1 cellular context compared by ENCODE assay signal in the genomic region with DNA sequence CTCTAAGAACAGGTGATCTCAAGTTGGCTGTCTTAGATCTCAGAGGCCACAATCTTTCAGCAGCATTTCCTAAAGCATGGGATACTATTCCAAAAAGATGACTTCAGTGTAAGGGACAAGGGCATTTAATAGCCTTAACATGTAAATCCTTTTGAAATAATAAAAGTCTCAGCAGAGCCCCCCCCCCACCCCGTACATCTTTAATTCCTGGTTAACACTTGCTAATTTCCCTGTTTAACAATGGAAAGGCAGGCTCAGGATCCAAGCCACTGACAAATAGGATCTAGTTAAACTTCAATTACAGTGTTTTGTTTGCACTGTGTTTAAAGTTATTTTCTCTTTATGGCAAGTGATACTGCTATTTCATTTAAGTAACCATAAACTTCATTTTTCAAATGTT.
TF ChIP-seq lines count a peak whose summit lies in the region.

No MANE protein-coding gene starts in this region.

TF ChIP-seq in H1, 55 proteins besides CTCF, POLR2A, EP300 and RAD21:
- TF ChIP-seq JUND (IDR thresholded peaks at IDR 0.05; ENCODE audit: low read length) = no peak
- TF ChIP-seq, protein P1, sequence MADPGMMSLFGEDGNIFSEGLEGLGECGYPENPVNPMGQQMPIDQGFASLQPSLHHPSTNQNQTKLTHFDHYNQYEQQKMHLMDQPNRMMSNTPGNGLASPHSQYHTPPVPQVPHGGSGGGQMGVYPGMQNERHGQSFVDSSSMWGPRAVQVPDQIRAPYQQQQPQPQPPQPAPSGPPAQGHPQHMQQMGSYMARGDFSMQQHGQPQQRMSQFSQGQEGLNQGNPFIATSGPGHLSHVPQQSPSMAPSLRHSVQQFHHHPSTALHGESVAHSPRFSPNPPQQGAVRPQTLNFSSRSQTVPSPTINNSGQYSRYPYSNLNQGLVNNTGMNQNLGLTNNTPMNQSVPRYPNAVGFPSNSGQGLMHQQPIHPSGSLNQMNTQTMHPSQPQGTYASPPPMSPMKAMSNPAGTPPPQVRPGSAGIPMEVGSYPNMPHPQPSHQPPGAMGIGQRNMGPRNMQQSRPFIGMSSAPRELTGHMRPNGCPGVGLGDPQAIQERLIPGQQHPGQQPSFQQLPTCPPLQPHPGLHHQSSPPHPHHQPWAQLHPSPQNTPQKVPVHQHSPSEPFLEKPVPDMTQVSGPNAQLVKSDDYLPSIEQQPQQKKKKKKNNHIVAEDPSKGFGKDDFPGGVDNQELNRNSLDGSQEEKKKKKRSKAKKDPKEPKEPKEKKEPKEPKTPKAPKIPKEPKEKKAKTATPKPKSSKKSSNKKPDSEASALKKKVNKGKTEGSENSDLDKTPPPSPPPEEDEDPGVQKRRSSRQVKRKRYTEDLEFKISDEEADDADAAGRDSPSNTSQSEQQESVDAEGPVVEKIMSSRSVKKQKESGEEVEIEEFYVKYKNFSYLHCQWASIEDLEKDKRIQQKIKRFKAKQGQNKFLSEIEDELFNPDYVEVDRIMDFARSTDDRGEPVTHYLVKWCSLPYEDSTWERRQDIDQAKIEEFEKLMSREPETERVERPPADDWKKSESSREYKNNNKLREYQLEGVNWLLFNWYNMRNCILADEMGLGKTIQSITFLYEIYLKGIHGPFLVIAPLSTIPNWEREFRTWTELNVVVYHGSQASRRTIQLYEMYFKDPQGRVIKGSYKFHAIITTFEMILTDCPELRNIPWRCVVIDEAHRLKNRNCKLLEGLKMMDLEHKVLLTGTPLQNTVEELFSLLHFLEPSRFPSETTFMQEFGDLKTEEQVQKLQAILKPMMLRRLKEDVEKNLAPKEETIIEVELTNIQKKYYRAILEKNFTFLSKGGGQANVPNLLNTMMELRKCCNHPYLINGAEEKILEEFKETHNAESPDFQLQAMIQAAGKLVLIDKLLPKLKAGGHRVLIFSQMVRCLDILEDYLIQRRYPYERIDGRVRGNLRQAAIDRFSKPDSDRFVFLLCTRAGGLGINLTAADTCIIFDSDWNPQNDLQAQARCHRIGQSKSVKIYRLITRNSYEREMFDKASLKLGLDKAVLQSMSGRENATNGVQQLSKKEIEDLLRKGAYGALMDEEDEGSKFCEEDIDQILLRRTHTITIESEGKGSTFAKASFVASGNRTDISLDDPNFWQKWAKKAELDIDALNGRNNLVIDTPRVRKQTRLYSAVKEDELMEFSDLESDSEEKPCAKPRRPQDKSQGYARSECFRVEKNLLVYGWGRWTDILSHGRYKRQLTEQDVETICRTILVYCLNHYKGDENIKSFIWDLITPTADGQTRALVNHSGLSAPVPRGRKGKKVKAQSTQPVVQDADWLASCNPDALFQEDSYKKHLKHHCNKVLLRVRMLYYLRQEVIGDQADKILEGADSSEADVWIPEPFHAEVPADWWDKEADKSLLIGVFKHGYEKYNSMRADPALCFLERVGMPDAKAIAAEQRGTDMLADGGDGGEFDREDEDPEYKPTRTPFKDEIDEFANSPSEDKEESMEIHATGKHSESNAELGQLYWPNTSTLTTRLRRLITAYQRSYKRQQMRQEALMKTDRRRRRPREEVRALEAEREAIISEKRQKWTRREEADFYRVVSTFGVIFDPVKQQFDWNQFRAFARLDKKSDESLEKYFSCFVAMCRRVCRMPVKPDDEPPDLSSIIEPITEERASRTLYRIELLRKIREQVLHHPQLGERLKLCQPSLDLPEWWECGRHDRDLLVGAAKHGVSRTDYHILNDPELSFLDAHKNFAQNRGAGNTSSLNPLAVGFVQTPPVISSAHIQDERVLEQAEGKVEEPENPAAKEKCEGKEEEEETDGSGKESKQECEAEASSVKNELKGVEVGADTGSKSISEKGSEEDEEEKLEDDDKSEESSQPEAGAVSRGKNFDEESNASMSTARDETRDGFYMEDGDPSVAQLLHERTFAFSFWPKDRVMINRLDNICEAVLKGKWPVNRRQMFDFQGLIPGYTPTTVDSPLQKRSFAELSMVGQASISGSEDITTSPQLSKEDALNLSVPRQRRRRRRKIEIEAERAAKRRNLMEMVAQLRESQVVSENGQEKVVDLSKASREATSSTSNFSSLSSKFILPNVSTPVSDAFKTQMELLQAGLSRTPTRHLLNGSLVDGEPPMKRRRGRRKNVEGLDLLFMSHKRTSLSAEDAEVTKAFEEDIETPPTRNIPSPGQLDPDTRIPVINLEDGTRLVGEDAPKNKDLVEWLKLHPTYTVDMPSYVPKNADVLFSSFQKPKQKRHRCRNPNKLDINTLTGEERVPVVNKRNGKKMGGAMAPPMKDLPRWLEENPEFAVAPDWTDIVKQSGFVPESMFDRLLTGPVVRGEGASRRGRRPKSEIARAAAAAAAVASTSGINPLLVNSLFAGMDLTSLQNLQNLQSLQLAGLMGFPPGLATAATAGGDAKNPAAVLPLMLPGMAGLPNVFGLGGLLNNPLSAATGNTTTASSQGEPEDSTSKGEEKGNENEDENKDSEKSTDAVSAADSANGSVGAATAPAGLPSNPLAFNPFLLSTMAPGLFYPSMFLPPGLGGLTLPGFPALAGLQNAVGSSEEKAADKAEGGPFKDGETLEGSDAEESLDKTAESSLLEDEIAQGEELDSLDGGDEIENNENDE (IDR thresholded peaks at IDR 0.05; ENCODE audit: insufficient replicate concordance, low read length) = peak; percentile 37
